25 cellular contexts compared by ENCODE assay signal in genomic region chr3:32975891-32976290, GRCh38. TPM values are rescaled to one million over a fixed set of nuclear protein-coding genes. Genes with fewer than 3 reads are reported as not detected.
DNase-seq lines count a peak whose midpoint lies in the region; ATAC-seq and TF ChIP-seq lines count a peak whose summit lies in the region.
"Had no signal": no experiment of that assay in that cellular context is flagged by ENCODE, and none has a peak within 500 bp of the region (broad histone marks: within the 10 kb centered on the region; RNA-seq: fewer than 3 reads in every experiment).

No MANE protein-coding gene starts in this region.

- no peak overlapping the region for H2AFZ ChIP-seq in DND-41 (ENCODE audit: low read depth, low read length)
- H2AFZ ChIP-seq: PC-9 had no signal

- peak overlapping the region in 3 of 11 experiments; percentile 3 to 59 (median 41); a peak in 6 of 22 replicates for H3K27ac ChIP-seq in BLaER1 treated with 17β-estradiol and CSF1 and Interleukin-3, amounts not matched to agents 10 nM and 100 nM
- H3K27ac ChIP-seq in DND-41 (ENCODE audit: low read length) (no peak overlapping the region), right atrium auricular region (no peak overlapping the region)
- H3K27ac ChIP-seq: gastrocnemius medialis, PC-9, SJSA1, stomach had no signal

- no peak overlapping the region for H3K4me3 ChIP-seq in BLaER1 treated with 17β-estradiol and CSF1 and Interleukin-3, amounts not matched to agents 10 nM and 100 nM
- H3K4me3 ChIP-seq in DND-41 (ENCODE audit: low read depth in 1 of 2, low read length in 2 of 2) (no peak overlapping the region), kidney epithelial cell (ENCODE audit: low read depth, low read length) (no peak overlapping the region), right atrium auricular region (no peak overlapping the region)
- H3K4me3 ChIP-seq: gastrocnemius medialis, PC-9, SJSA1, stomach had no signal

- peak overlapping the region in 1 of 11 experiments; percentile 16; a peak in 1 of 22 replicates for H3K9ac ChIP-seq in BLaER1 treated with 17β-estradiol and CSF1 and Interleukin-3, amounts not matched to agents 10 nM and 100 nM
- no peak overlapping the region for H3K9ac ChIP-seq in DND-41 (ENCODE audit: low read depth, low read length)

- peaks cover 0 to 36% (median 14%) of the 10 kb centered on the region in 10 experiments; a peak in 17 of 20 replicates for H3K4me1 ChIP-seq in BLaER1 treated with 17β-estradiol and CSF1 and Interleukin-3, amounts not matched to agents 10 nM and 100 nM
- H3K4me1 ChIP-seq in DND-41 (ENCODE audit: insufficient read depth, low read length) (0 out of 2 replicates have a peak, but pooled peaks cover 5% of the 10 kb centered on the region), right atrium auricular region (no peaks in the 10 kb centered on the region)
- H3K4me1 ChIP-seq: gastrocnemius medialis, stomach had no signal

- CTCF ChIA-PET in T-cell (lab: Charles Lee) = interaction anchor here in 1 of 2 donors (1.0 kb wide), 1 partner anchor 55 kb away, joined by 3 read pairs; no protein-coding TSS in a partner anchor

- no peaks in the 10 kb centered on the region for H4K20me1 ChIP-seq in BLaER1 treated with 17β-estradiol and CSF1 and Interleukin-3, amounts not matched to agents 10 nM and 100 nM
- no peaks in the 10 kb centered on the region for H4K20me1 ChIP-seq in DND-41 (ENCODE audit: insufficient read depth, low read length)

- no peak overlapping the region for H3K4me3 Mint-ChIP-seq in T-cell
- no peak overlapping the region for H3K4me3 Mint-ChIP-seq in endothelial cell (ENCODE audit: unreplicated experiment)
- H3K4me3 Mint-ChIP-seq: IgD-negative memory B cell, nephron, type B pancreatic cell had no signal

- no peaks in the 10 kb centered on the region for H3K9me3 Mint-ChIP-seq in T-cell
- no peaks in the 10 kb centered on the region for H3K9me3 Mint-ChIP-seq in endothelial cell (ENCODE audit: unreplicated experiment)
- H3K9me3 Mint-ChIP-seq: IgD-negative memory B cell, nephron, type B pancreatic cell had no signal

- H3K27me3 ChIP-seq in BLaER1 treated with 17β-estradiol and CSF1 and Interleukin-3, amounts not matched to agents 10 nM and 100 nM = no peaks in the 10 kb centered on the region
- H3K27me3 ChIP-seq in DND-41 (ENCODE audit: insufficient read depth, low read length, poor library complexity) = no peaks in the 10 kb centered on the region
- H3K27me3 ChIP-seq in kidney epithelial cell (ENCODE audit: control insufficient read depth, insufficient read depth, low read length) = no peaks in the 10 kb centered on the region
- H3K27me3 ChIP-seq in right atrium auricular region = no peaks in the 10 kb centered on the region
- H3K27me3 ChIP-seq: gastrocnemius medialis, SJSA1, stomach had no signal

- peak overlapping the region; percentile 5 to 66 (median 47); a peak in 19 of 22 replicates for H3K4me2 ChIP-seq in BLaER1 treated with 17β-estradiol and CSF1 and Interleukin-3, amounts not matched to agents 10 nM and 100 nM
- no peak overlapping the region for H3K4me2 ChIP-seq in DND-41 (ENCODE audit: insufficient read depth, low read length)
- H3K4me2 ChIP-seq: PC-9 had no signal

- H3K27me3 Mint-ChIP-seq in T-cell = no peaks in the 10 kb centered on the region
- H3K27me3 Mint-ChIP-seq in endothelial cell (ENCODE audit: unreplicated experiment) = peaks cover 2% of the 10 kb centered on the region
- H3K27me3 Mint-ChIP-seq: IgD-negative memory B cell had no signal

- H3K27ac Mint-ChIP-seq in T-cell (peak overlapping the region; percentile 34 to 41), endothelial cell (ENCODE audit: unreplicated experiment) (no peak overlapping the region)
- H3K27ac Mint-ChIP-seq: IgD-negative memory B cell, type B pancreatic cell had no signal

- H3K79me2 ChIP-seq in DND-41 (ENCODE audit: insufficient read depth, low read length) = no peaks in the 10 kb centered on the region

- H3K36me3 Mint-ChIP-seq in T-cell (no peaks in the 10 kb centered on the region), endothelial cell (ENCODE audit: low read depth, unreplicated experiment) (peaks cover 6% of the 10 kb centered on the region)
- H3K36me3 Mint-ChIP-seq: type B pancreatic cell had no signal

- TF ChIP-seq CTCF in DND-41 (IDR thresholded peaks at IDR 0.05; ENCODE audit: borderline replicate concordance, extremely low read depth, low read length, poor library complexity, severe bottlenecking) (no peak), kidney epithelial cell (IDR thresholded peaks at IDR 0.05; ENCODE audit: insufficient read depth, low read length, poor library complexity, severe bottlenecking) (no peak), endothelial cell (IDR thresholded peaks at IDR 0.05; ENCODE audit: unreplicated experiment) (no peak), right atrium auricular region (IDR thresholded peaks at IDR 0.05) (no peak)

- H3K36me3 ChIP-seq in BLaER1 treated with 17β-estradiol and CSF1 and Interleukin-3, amounts not matched to agents 10 nM and 100 nM = no peaks in the 10 kb centered on the region
- H3K36me3 ChIP-seq in DND-41 (ENCODE audit: insufficient read depth, low read length) = no peaks in the 10 kb centered on the region
- no peaks in the 10 kb centered on the region for H3K36me3 ChIP-seq in kidney epithelial cell (ENCODE audit: control insufficient read depth, insufficient read depth, low read length)
- no peaks in the 10 kb centered on the region for H3K36me3 ChIP-seq in right atrium auricular region
- H3K36me3 ChIP-seq: gastrocnemius medialis, SJSA1, stomach had no signal

- POLR2A ChIA-PET in T-cell (lab: Charles Lee) = no interaction called here

- peaks cover 0 to 8% (median 0%) of the 10 kb centered on the region in 11 experiments; a peak in 3 of 22 replicates for H3K9me3 ChIP-seq in BLaER1 treated with 17β-estradiol and CSF1 and Interleukin-3, amounts not matched to agents 10 nM and 100 nM (replicated peaks in 1 of 11)
- H3K9me3 ChIP-seq in DND-41 (ENCODE audit: insufficient read depth, low read length, severe bottlenecking) (no peaks in the 10 kb centered on the region), right atrium auricular region (no peaks in the 10 kb centered on the region)
- H3K9me3 ChIP-seq: gastrocnemius medialis, SJSA1, stomach had no signal

- no peak for DNase-seq in DND-41
- no peak for DNase-seq in T-cell
- DNase-seq in kidney epithelial cell (ENCODE audit: low read depth) = peak; percentile 16
- DNase-seq in endothelial cell (ENCODE audit: low spot score) = no peak
- no peak for DNase-seq in SKM-1 (lab: John Stamatoyannopoulos, UW; ENCODE audit: unreplicated experiment)
- DNase-seq in NCI-H1092 treated with DMSO at 0.1 percent for 48 hours (lab: John Stamatoyannopoulos, UW) = no peak
- DNase-seq in right atrium auricular region (ENCODE audit: low spot score) = no peak
- DNase-seq: amniotic stem cell; gastrocnemius medialis; NCI-H187; NCI-H526 treated with DMSO at 0.1 percent for 48 hours; PC-9; posterior cingulate gyrus; stimulated activated CD4-positive, alpha-beta T cell treated with anti-CD3 and anti-CD28 coated beads, Interleukin-2, amount 100 ng/mL, for 24 hours; stomach; T-helper 9 cell had no signal

- H3K4me1 Mint-ChIP-seq in T-cell (peaks cover 28 to 45% (median 36%) of the 10 kb centered on the region in 3 donors), endothelial cell (ENCODE audit: unreplicated experiment) (peaks cover 15% of the 10 kb centered on the region)

- 0 out of 3 replicates have a peak, but pooled peaks have one; percentile 20 for ATAC-seq in DND-41 (ENCODE audit: insufficient read depth, low read depth)
- ATAC-seq in T-cell (replicated peaks in 1 of 4) = no peak
- ATAC-seq: activated CD4-positive, CD25-positive, alpha-beta regulatory T cell treated with anti-CD3 and anti-CD28 coated beads, Interleukin-2, amount 50 U/mL, for 24 hours; esophagus mucosa; gastrocnemius medialis; HCT116 had no signal

RNA-seq across cellular contexts. Expression of gene CCR4, which starts 24.4 kb away (rescaled TPM):
- total RNA-seq in T-cell = 10 to 100 TPM; 37.4 to 85.4 (median 74.8) TPM
- total RNA-seq in kidney epithelial cell = not detected in 2 replicates
- total RNA-seq in endothelial cell (ENCODE audit: unreplicated experiment) = 0.08 TPM
- total RNA-seq in right atrium auricular region = under 1 TPM; 0.33 to 0.35 TPM
- total RNA-seq: PC-9, SJSA1, skeletal muscle tissue had no signal

Comparison
In these comparisons a context has a peak if more than half of its experiments do, and no peak if none do; other contexts are left out.
1. RNA of gene CCR4, which starts 24.4 kb away (total RNA-seq): 37.4 to 85.4 TPM in T-cell; 0.33 to 0.35 TPM in right atrium auricular region, 0.08 TPM in endothelial cell (single experiment) and not detected in kidney epithelial cell; every median in the first group is over 10 times any median in the second.